ENCODE assay signal across 8 cellular contexts in the genomic region with DNA sequence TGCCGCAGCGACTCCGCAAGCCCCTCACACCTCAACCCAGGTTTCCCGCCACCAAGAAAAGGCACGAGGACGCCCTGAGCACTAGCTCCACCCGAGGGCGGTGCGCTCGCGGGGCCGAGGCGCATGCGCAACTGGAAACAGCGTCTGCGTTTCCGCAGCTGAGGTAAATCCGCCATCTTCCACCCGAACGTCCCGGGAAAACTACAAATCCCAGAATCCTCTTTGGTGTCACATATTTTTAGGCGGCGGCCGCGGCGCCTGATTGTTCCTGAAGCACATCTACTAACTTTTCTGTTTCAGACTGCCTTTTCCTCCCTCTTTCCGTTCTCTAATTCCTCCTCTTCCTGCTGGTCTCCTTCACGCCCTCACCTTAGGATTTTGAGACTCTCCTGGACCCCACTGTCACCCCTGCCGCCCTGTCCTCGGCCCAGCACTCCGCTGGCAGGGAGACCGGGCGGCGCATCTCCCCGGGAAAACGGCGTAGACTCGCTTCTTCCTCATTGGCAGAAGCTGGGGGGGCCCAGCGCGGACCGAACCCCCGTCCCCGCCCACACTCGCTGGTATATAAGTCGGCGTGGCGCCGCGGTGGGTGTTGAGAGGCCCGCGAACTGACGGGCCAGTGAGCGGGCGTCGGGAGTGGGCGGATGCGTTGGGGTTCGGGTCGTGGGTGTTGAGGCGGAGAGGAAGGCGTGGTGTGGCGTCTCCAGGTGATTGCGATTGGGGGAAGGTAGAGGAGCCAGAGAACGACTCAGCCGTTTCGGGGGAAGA. TPM values are rescaled to one million over a fixed set of nuclear protein-coding genes. Genes with fewer than 3 reads are reported as not detected.
DNase-seq lines count a peak whose midpoint lies in the region; ATAC-seq and TF ChIP-seq lines count a peak whose summit lies in the region.

A gene with protein sequence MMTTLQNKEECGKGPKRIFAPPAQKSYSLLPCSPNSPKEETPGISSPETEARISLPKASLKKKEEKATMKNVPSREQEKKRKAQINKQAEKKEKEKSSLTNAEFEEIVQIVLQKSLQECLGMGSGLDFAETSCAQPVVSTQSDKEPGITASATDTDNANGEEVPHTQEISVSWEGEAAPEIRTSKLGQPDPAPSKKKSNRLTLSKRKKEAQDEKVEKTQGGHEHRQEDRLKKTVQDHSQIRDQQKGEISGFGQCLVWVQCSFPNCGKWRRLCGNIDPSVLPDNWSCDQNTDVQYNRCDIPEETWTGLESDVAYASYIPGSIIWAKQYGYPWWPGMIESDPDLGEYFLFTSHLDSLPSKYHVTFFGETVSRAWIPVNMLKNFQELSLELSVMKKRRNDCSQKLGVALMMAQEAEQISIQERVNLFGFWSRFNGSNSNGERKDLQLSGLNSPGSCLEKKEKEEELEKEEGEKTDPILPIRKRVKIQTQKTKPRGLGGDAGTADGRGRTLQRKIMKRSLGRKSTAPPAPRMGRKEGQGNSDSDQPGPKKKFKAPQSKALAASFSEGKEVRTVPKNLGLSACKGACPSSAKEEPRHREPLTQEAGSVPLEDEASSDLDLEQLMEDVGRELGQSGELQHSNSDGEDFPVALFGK (minus strand): TSS at position 505 of the 768 bp plus-strand sequence. CDS start 8,054 bp downstream, outside the sequence.

- peak within 1 kb of the TSS; percentile 53 for H2AK5ac ChIP-seq in neuronal stem cell (ENCODE audit: low read depth, low read length)

- no peaks in the 10 kb centered on the region for H3K9me3 Mint-ChIP-seq in activated naive CD4-positive, alpha-beta T cell treated with anti-CD3 and anti-CD28 coated beads, Interleukin-2, amount 10 ng/mL, durations not matched to agents 7 days and 5 days

- H2AFZ ChIP-seq in neuronal stem cell (ENCODE audit: low read length): peak within 1 kb of the TSS; percentile 94

- peak; percentile 73 for ATAC-seq in gastroesophageal sphincter

- CTCF ChIA-PET in HEK293T (lab: Yijun Ruan, JAX): interaction anchor here (1.5 to 1.9 kb wide), 2 partner anchors 21 to 298 kb away, joined by 3 to 8 read pairs; no protein-coding TSS in a partner anchor
- CTCF ChIA-PET in activated naive CD4-positive, alpha-beta T cell treated with anti-CD3 and anti-CD28 coated beads, Interleukin-2, amount 10 ng/mL, durations not matched to agents 7 days and 5 days (lab: Charles Lee): interaction anchor here (0.8 to 2.0 kb wide), 3 partner anchors 20 to 54 kb away, joined by 3 to 5 read pairs (median 3); no protein-coding TSS in a partner anchor

- peaks cover 41% of the 10 kb centered on the region for H3K4me1 Mint-ChIP-seq in activated naive CD4-positive, alpha-beta T cell treated with anti-CD3 and anti-CD28 coated beads, Interleukin-2, amount 10 ng/mL, durations not matched to agents 7 days and 5 days

- 1% methylated on average over 20 to 21 of the region's 66 CpGs for WGBS in gastroesophageal sphincter (ENCODE audit: low coverage in 1 of 2), 2 donors
- WGBS in neuronal stem cell (ENCODE audit: extremely low coverage in 2 of 2, insufficient read length in 2 of 2, insufficient replicate concordance in 1 of 2), 2 donors: no CpG with 5 or more reads among the region's 66 CpGs

- in situ Hi-C loops in SK-MEL-5 (cut with HindIII; ENCODE audit: low pct_unique_long_range_greater_than_20kb, low sequenced_read_pairs): no loop called here

- DNase-seq in GF-D8 (lab: John Stamatoyannopoulos, UW) (peak; percentile 94), HEK293T (ENCODE audit: extremely low spot score) (peak; percentile 89), MV-4-11 (lab: John Stamatoyannopoulos, UW) (peak; percentile 97), SK-MEL-5 (ENCODE audit: low read depth, low spot score) (peak; percentile 98), neuronal stem cell (ENCODE audit: low spot score) (peak; percentile 94)
- peak; percentile 97 for DNase-seq in activated naive CD4-positive, alpha-beta T cell treated with anti-CD3 and anti-CD28 coated beads, Interleukin-2, amount 10 ng/mL, durations not matched to agents 7 days and 5 days

- H3K36me3 ChIP-seq in gastroesophageal sphincter (peaks cover 0 to 28% of the 10 kb centered on the region in 2 donors), neuronal stem cell (replicated peaks in 1 of 2; ENCODE audit: control insufficient read depth in 2 of 2, insufficient read depth in 2 of 2, low read length in 2 of 2) (peaks cover 18 to 30% of the 10 kb centered on the region in 2 donors), subcutaneous abdominal adipose tissue (ENCODE audit: control insufficient read depth in 5 of 5, insufficient read depth in 5 of 5, low read length in 5 of 5) (peaks cover 0 to 16% (median 12%) of the 10 kb centered on the region in 5 donors)

- H3K23ac ChIP-seq in neuronal stem cell (ENCODE audit: low read depth, low read length, poor library complexity): peak within 1 kb of the TSS; percentile 100

- H3K9ac ChIP-seq in neuronal stem cell (ENCODE audit: low read depth, low read length, poor library complexity): peak within 1 kb of the TSS; percentile 93
- peak within 1 kb of the TSS; percentile 77 to 94 (median 87) for H3K9ac ChIP-seq in subcutaneous abdominal adipose tissue (ENCODE audit: low read length in 5 of 5)

- no peak for TF ChIP-seq EP300 in gastroesophageal sphincter (IDR thresholded peaks at IDR 0.05)

- peak within 1 kb of the TSS; percentile 95 for H3K4me2 ChIP-seq in neuronal stem cell (ENCODE audit: insufficient read depth, low read length, poor library complexity, severe bottlenecking)

- POLR2A ChIA-PET in HEK293T (lab: Yijun Ruan, JAX): interaction anchor here (0.5 to 3.6 kb wide), 24 partner anchors 8 to 446 kb away, joined by 3 to 43 read pairs (median 4); a partner anchor contains a TSS

- H3K27ac ChIP-seq in gastroesophageal sphincter: peak within 1 kb of the TSS; percentile 94 to 99 (median 98)
- peak within 1 kb of the TSS; percentile 100 for H3K27ac ChIP-seq in neuronal stem cell (replicated peaks; ENCODE audit: low read length)
- H3K27ac ChIP-seq in subcutaneous abdominal adipose tissue (ENCODE audit: low read depth, low read length): peak within 1 kb of the TSS; percentile 95

- H3K4ac ChIP-seq in neuronal stem cell (ENCODE audit: low read length): no peak within 1 kb of the TSS

- H2BK120ac ChIP-seq in neuronal stem cell (ENCODE audit: low read depth, low read length): peak within 1 kb of the TSS; percentile 98

- H3K36me3 Mint-ChIP-seq in activated naive CD4-positive, alpha-beta T cell treated with anti-CD3 and anti-CD28 coated beads, Interleukin-2, amount 10 ng/mL, durations not matched to agents 7 days and 5 days: peaks cover 35% of the 10 kb centered on the region

- H3K4me3 ChIP-seq in gastroesophageal sphincter (peak within 1 kb of the TSS; percentile 91 to 95), neuronal stem cell (ENCODE audit: low read length in 2 of 2) (peak within 1 kb of the TSS; percentile 68 to 92), subcutaneous abdominal adipose tissue (ENCODE audit: low read depth in 1 of 5, low read length in 5 of 5) (peak within 1 kb of the TSS; percentile 83 to 90 (median 84))

- H4K8ac ChIP-seq in neuronal stem cell (ENCODE audit: low read depth, low read length): peak within 1 kb of the TSS; percentile 77

- peak within 1 kb of the TSS; percentile 75 for H3K14ac ChIP-seq in neuronal stem cell (ENCODE audit: low read length)

- H3K4me1 ChIP-seq in gastroesophageal sphincter: peaks cover 0 to 41% (median 23%) of the 10 kb centered on the region in 3 donors
- peaks cover 21% of the 10 kb centered on the region in 2 donors for H3K4me1 ChIP-seq in neuronal stem cell (ENCODE audit: control insufficient read depth in 2 of 2, insufficient read depth in 1 of 2, low read depth in 1 of 2, low read length in 2 of 2)
- H3K4me1 ChIP-seq in subcutaneous abdominal adipose tissue (ENCODE audit: control insufficient read depth in 5 of 5, insufficient read depth in 5 of 5, low read length in 5 of 5): peaks cover 5 to 38% (median 37%) of the 10 kb centered on the region in 5 donors

- H3K9me3 ChIP-seq in gastroesophageal sphincter (no peaks in the 10 kb centered on the region), neuronal stem cell (replicated peaks in 1 of 2; ENCODE audit: control insufficient read depth in 2 of 2, insufficient read depth in 1 of 2, low read depth in 1 of 2, low read length in 2 of 2) (peaks cover 4% of the 10 kb centered on the region in 2 donors), subcutaneous abdominal adipose tissue (ENCODE audit: control insufficient read depth in 5 of 5, low read length in 5 of 5) (no peaks in the 10 kb centered on the region)

- H3K27me3 ChIP-seq in gastroesophageal sphincter (no peaks in the 10 kb centered on the region), neuronal stem cell (ENCODE audit: control insufficient read depth in 3 of 3, insufficient read depth in 3 of 3, low read depth in 1 of 3, low read length in 3 of 3) (peaks cover 0 to 2% (median 0%) of the 10 kb centered on the region in 3 experiments), subcutaneous abdominal adipose tissue (ENCODE audit: control insufficient read depth in 5 of 5, insufficient read depth in 4 of 5, low read length in 5 of 5) (no peaks in the 10 kb centered on the region)

- H3K27ac Mint-ChIP-seq in activated naive CD4-positive, alpha-beta T cell treated with anti-CD3 and anti-CD28 coated beads, Interleukin-2, amount 10 ng/mL, durations not matched to agents 7 days and 5 days: peak within 1 kb of the TSS; percentile 100

- H2BK15ac ChIP-seq in neuronal stem cell (ENCODE audit: low read length): no peak within 1 kb of the TSS

- peaks cover 9% of the 10 kb centered on the region for H3K79me1 ChIP-seq in neuronal stem cell (ENCODE audit: low read depth, low read length)

- H4K91ac ChIP-seq in neuronal stem cell (ENCODE audit: low read depth, low read length, poor library complexity): no peak within 1 kb of the TSS

- peak within 1 kb of the TSS; percentile 96 for H3K4me3 Mint-ChIP-seq in activated naive CD4-positive, alpha-beta T cell treated with anti-CD3 and anti-CD28 coated beads, Interleukin-2, amount 10 ng/mL, durations not matched to agents 7 days and 5 days

- TF ChIP-seq CTCF in gastroesophageal sphincter (IDR thresholded peaks at IDR 0.05): peak in 3 of 4 experiments; percentile 6 to 41 (median 19)

- TF ChIP-seq POLR2A in gastroesophageal sphincter (IDR thresholded peaks at IDR 0.05): peak; percentile 100

- H2BK12ac ChIP-seq in neuronal stem cell (ENCODE audit: low read length): no peak within 1 kb of the TSS

- H3K18ac ChIP-seq in neuronal stem cell (ENCODE audit: low read length): peak within 1 kb of the TSS; percentile 100

- peaks cover 23% of the 10 kb centered on the region for H3K27me3 Mint-ChIP-seq in activated naive CD4-positive, alpha-beta T cell treated with anti-CD3 and anti-CD28 coated beads, Interleukin-2, amount 10 ng/mL, durations not matched to agents 7 days and 5 days

- peak within 1 kb of the TSS; percentile 96 for H2BK5ac ChIP-seq in neuronal stem cell (ENCODE audit: low read length)

TF ChIP-seq in HEK293T, 16 proteins besides CTCF, POLR2A, EP300 and RAD21 (continues in another document):
- TF ChIP-seq BHLHE40 (IDR thresholded peaks at IDR 0.05; ENCODE audit: borderline replicate concordance): no peak
- peak; percentile 58; the same call in 1 of the 2 replicates for TF ChIP-seq FOXM1 (IDR thresholded peaks at IDR 0.05; ENCODE audit: borderline replicate concordance)

RNA-seq across cellular contexts. Expression of the gene that starts here (rescaled TPM):
- 4.5 and 4.7 TPM in 2 replicates for total RNA-seq in SK-MEL-5 (2014; rRNA removed; shearing (Covaris generic))
- 3.5 and 4.4 TPM in 2 replicates for polyA plus RNA-seq in SK-MEL-5 (2015; cell fraction: cytosol; rRNA removed)
- polyA plus RNA-seq in SK-MEL-5 (2015; cell fraction: nucleus; rRNA removed): 9.8 and 18.6 TPM in 2 replicates
- total RNA-seq in gastroesophageal sphincter: 1 to 10 TPM; 4.9 to 8.2 (median 5.8) TPM
- polyA plus RNA-seq in neuronal stem cell (2013, experiment 1 of 2): 2.3 TPM
- polyA plus RNA-seq in neuronal stem cell (2013, experiment 2 of 2): 2.5 TPM

Comparison
In these comparisons a context has a peak if more than half of its experiments do, and no peak if none do; other contexts are left out.
1. Peak in every context shown above with its lines: DNase-seq, ATAC-seq, H3K4me3 ChIP-seq and H3K27ac ChIP-seq.